12 cellular contexts compared by ENCODE assay signal in genomic region chr3:161163297-161163696, GRCh38. TPM values are rescaled to one million over a fixed set of nuclear protein-coding genes. Genes with fewer than 3 reads are reported as not detected.
A peak's percentile ranks its signal among the peaks of the same experiment; 100 is the strongest.
DNase-seq lines count a peak whose midpoint lies in the region; ATAC-seq, FAIRE-seq and TF ChIP-seq lines count a peak whose summit lies in the region.
"Had no signal": no experiment of that assay in that cellular context is flagged by ENCODE, and none has a peak within 500 bp of the region (broad histone marks: within the 10 kb centered on the region; RNA-seq: fewer than 3 reads in every experiment).

No MANE protein-coding gene starts in this region.

- FAIRE-seq in GM19239 (lab: Jason Lieb, UNC), result no peak
- FAIRE-seq: GM12892 had no signal

- peak; percentile 87 for DNase-seq in GM23248
- peak; percentile 6 for DNase-seq in NCI-H69 (lab: John Stamatoyannopoulos, UW)
- no peak for DNase-seq in chondrocyte (ENCODE audit: low spot score)
- peak; percentile 62 to 90 for DNase-seq in trophoblast cell
- no peak for DNase-seq in GM19239 (ENCODE audit: insufficient read length, low spot score)
- DNase-seq in spleen, result no peak
- DNase-seq: NCI-H1694 treated with DMSO at 0.1 percent for 48 hours, WERI-Rb-1 had no signal

- no peaks in the 10 kb centered on the region for H3K36me3 ChIP-seq in GM23248 (ENCODE audit: low read depth)
- H3K36me3 ChIP-seq in trophoblast cell (ENCODE audit: control insufficient read depth in 1 of 2, insufficient read depth in 2 of 2, low read length in 2 of 2), result no peaks in the 10 kb centered on the region
- H3K36me3 ChIP-seq in spleen, result no peaks in the 10 kb centered on the region
- H3K36me3 ChIP-seq: WERI-Rb-1 had no signal

- H3K79me1 ChIP-seq in trophoblast cell (ENCODE audit: low read length), result no peaks in the 10 kb centered on the region

- no peak for TF ChIP-seq CTCF in chondrocyte (IDR thresholded peaks at IDR 0.05)
- TF ChIP-seq CTCF in spleen (IDR thresholded peaks at IDR 0.05 in 8 of 11, conservative IDR thresholded peaks at IDR 0.05 in 3 of 11), result no peak

- H3F3A ChIP-seq in GM23248 (ENCODE audit: insufficient read depth), result peaks cover 21% of the 10 kb centered on the region

- H3K4me1 ChIP-seq in GM23248 (ENCODE audit: insufficient read depth), result 0 out of 2 replicates have a peak, but pooled peaks cover 7% of the 10 kb centered on the region
- no peaks in the 10 kb centered on the region for H3K4me1 ChIP-seq in trophoblast cell (ENCODE audit: control insufficient read depth in 1 of 2, insufficient read depth in 2 of 2, low read length in 2 of 2)
- H3K4me1 ChIP-seq in spleen, result no peaks in the 10 kb centered on the region

- peaks cover 2% of the 10 kb centered on the region for H3K4me1 Mint-ChIP-seq in chondrocyte (ENCODE audit: low read depth)
- H3K4me1 Mint-ChIP-seq: central memory CD8-positive, alpha-beta T cell had no signal

- H4K12ac ChIP-seq in trophoblast cell (ENCODE audit: low read depth, low read length), result no peak overlapping the region

- no peaks in the 10 kb centered on the region for H3K27me3 Mint-ChIP-seq in chondrocyte (ENCODE audit: low read depth)

- H2BK5ac ChIP-seq in trophoblast cell (ENCODE audit: low read depth, low read length, poor library complexity), result no peak overlapping the region

- no peaks in the 10 kb centered on the region for H4K20me1 ChIP-seq in GM23248 (ENCODE audit: insufficient read depth)

- H3K27ac ChIP-seq in GM23248, result no peak overlapping the region
- no peak overlapping the region for H3K27ac ChIP-seq in trophoblast cell (ENCODE audit: low read depth, low read length)
- no peak overlapping the region for H3K27ac ChIP-seq in spleen
- H3K27ac ChIP-seq: WERI-Rb-1 had no signal

- H3K4me3 ChIP-seq in GM23248, result no peak overlapping the region
- no peak overlapping the region for H3K4me3 ChIP-seq in trophoblast cell (ENCODE audit: low read depth, low read length)
- no peak overlapping the region for H3K4me3 ChIP-seq in spleen

- H3K4me2 ChIP-seq in GM23248 (ENCODE audit: unreplicated experiment) (no peak overlapping the region), trophoblast cell (ENCODE audit: low read length) (no peak overlapping the region)

- H3K79me2 ChIP-seq in GM23248 (ENCODE audit: insufficient read depth) (no peaks in the 10 kb centered on the region), trophoblast cell (ENCODE audit: control insufficient read depth, insufficient read depth, low read length, poor library complexity) (no peaks in the 10 kb centered on the region)

- H3K14ac ChIP-seq in trophoblast cell (ENCODE audit: low read length), result no peak overlapping the region

- ATAC-seq in HG03039 (IDR thresholded peaks at IDR 0.05; ENCODE audit: unreplicated experiment) (no peak), HG02973 (IDR thresholded peaks at IDR 0.05; ENCODE audit: unreplicated experiment) (no peak)

- no peak for TF ChIP-seq POLR2A in spleen (IDR thresholded peaks at IDR 0.05)

- H3K18ac ChIP-seq in trophoblast cell (ENCODE audit: low read length), result no peak overlapping the region

- in situ Hi-C loops in GM23248 (cut with MboI), result no loop called here

- 0% methylated on average over 1 of the region's 1 CpG for WGBS in GM23248 (ENCODE audit: low coverage in 1 of 2, low lambda C conversion rate in 2 of 2, missing lambda C conversion rate in 2 of 2), 2 experiments
- no CpG with 5 or more reads among the region's 1 CpG for WGBS in trophoblast cell (ENCODE audit: extremely low coverage, insufficient coverage, insufficient read length)
- 3 to 14% (median 8%) methylated on average over 1 of the region's 1 CpG for WGBS in spleen, 5 donors

- no peak overlapping the region for H3K4ac ChIP-seq in trophoblast cell (ENCODE audit: low read depth, low read length)

- H3K9me3 ChIP-seq in GM23248 (ENCODE audit: low read depth) (peaks cover 5% of the 10 kb centered on the region), trophoblast cell (ENCODE audit: insufficient read depth, low read depth, low read length) (peaks cover 1% of the 10 kb centered on the region), spleen (peaks cover 0 to 19% (median 7%) of the 10 kb centered on the region in 8 donors)

- no peaks in the 10 kb centered on the region for H3K27me3 ChIP-seq in GM23248 (replicated peaks; ENCODE audit: insufficient read depth)
- no peaks in the 10 kb centered on the region for H3K27me3 ChIP-seq in trophoblast cell (ENCODE audit: insufficient read depth, low read length)
- H3K27me3 ChIP-seq in spleen (replicated peaks in 1 of 7), result no peaks in the 10 kb centered on the region

- no peak overlapping the region for H4K91ac ChIP-seq in trophoblast cell (ENCODE audit: low read depth, low read length)

- H3K27ac Mint-ChIP-seq in chondrocyte (ENCODE audit: unreplicated experiment), result peak overlapping the region; percentile 49

- no peak overlapping the region for H2BK120ac ChIP-seq in trophoblast cell (ENCODE audit: insufficient read depth, low read length, poor library complexity)

- intact Hi-C loops in spleen (cut with DNase I; ENCODE audit: low total_unique reads), result no loop called here

- H2AK5ac ChIP-seq in trophoblast cell (ENCODE audit: low read length), result no peak overlapping the region

- H3K9ac ChIP-seq in GM23248 (no peak overlapping the region), trophoblast cell (ENCODE audit: low read length) (no peak overlapping the region)

- no peak overlapping the region for H3K23ac ChIP-seq in trophoblast cell (ENCODE audit: low read length)

- no peak overlapping the region for H4K8ac ChIP-seq in trophoblast cell (ENCODE audit: low read depth, low read length)

- H2AFZ ChIP-seq in GM23248 (no peak overlapping the region), trophoblast cell (ENCODE audit: insufficient read depth, low read length, poor library complexity) (no peak overlapping the region)

- peaks cover 15% of the 10 kb centered on the region for H3K36me3 Mint-ChIP-seq in chondrocyte (ENCODE audit: low read depth)

- no peak overlapping the region for H3K4me3 Mint-ChIP-seq in chondrocyte (ENCODE audit: unreplicated experiment)
- H3K4me3 Mint-ChIP-seq: central memory CD8-positive, alpha-beta T cell had no signal

- H3K9me3 Mint-ChIP-seq in chondrocyte (ENCODE audit: low read depth), result peaks cover 23% of the 10 kb centered on the region
- H3K9me3 Mint-ChIP-seq: central memory CD8-positive, alpha-beta T cell had no signal

- H2BK12ac ChIP-seq in trophoblast cell (ENCODE audit: low read length), result no peak overlapping the region

- no peaks in the 10 kb centered on the region for H3K9me2 ChIP-seq in GM23248 (ENCODE audit: insufficient read depth)

RNA-seq across cellular contexts. Expression of gene NMD3, which starts 57.8 kb away (rescaled TPM):
- 79.4 and 107 TPM in 2 replicates for total RNA-seq in GM23248 (2014; rRNA removed; shearing (Covaris generic))
- 49.5 and 51.1 TPM in 2 replicates for polyA plus RNA-seq in GM23248 (2016; fragmentation: Nextera tagmentation; extraction: Ambion mirVana)
- 67.8 to 80.2 TPM (median 73.1 TPM) in 3 replicates for total RNA-seq in chondrocyte
- 49.5 and 51.2 TPM in 2 replicates for polyA plus RNA-seq in trophoblast cell (2013)
- 10 to 100 TPM; 26.8 to 46.6 (median 38.7) TPM for total RNA-seq in spleen
- 10 to 100 TPM; 13.3 to 21.8 (median 17.1) TPM for polyA plus RNA-seq in spleen

RNA-seq across cellular contexts. Expression of gene B3GALNT1, which starts 58.1 kb away (rescaled TPM):
- total RNA-seq in GM23248 (2014; rRNA removed; shearing (Covaris generic)), result 3.4 and 8.1 TPM in 2 replicates
- polyA plus RNA-seq in GM23248 (2016; fragmentation: Nextera tagmentation; extraction: Ambion mirVana) (5.9 and 7.2 TPM in 2 replicates), spleen (1 to 10 TPM; 2.4 to 3.1 (median 3.0) TPM)
- total RNA-seq in chondrocyte (14.1 to 24.8 TPM (median 22.0 TPM) in 3 replicates), spleen (10 to 100 TPM in 4 of 7 donors, 1 to 10 TPM in 3; 7.1 to 10.9 (median 10.2) TPM)
- polyA plus RNA-seq in trophoblast cell (2013), result 8.9 and 9.6 TPM in 2 replicates

Comparison
In these comparisons a context has a peak if more than half of its experiments do, and no peak if none do; other contexts are left out.
1. DNase-seq: peak in GM23248 (single experiment), NCI-H69 (single experiment) and trophoblast cell (2 of 2); none in chondrocyte (single experiment), GM19239 (single experiment) and spleen (single experiment).